ENCODE assay signal across 1 cellular context in the genomic region with DNA sequence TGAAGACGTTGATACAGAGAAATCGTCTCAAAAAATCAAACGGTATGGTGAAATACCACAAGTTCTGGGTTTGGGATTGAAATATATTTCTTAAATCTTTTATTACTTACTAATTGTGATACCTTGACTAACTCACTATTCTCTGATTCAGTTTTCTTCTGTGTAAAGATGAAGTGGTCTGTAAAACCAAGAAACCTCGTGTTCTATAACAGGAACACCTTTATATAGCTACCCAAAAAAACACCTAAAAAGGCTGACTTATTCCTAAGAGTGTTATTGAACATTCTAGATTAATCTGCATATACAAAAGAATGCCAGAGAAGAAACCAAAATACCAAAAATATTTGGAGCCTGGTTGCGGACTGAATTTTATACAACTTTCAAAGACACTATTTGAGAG.
TF ChIP-seq lines count a peak whose summit lies in the region.

No MANE protein-coding gene starts in this region.

TF ChIP-seq in WTC11, 78 proteins besides CTCF, POLR2A, EP300 and RAD21 (continued from another document):
- TF ChIP-seq, protein P1, sequence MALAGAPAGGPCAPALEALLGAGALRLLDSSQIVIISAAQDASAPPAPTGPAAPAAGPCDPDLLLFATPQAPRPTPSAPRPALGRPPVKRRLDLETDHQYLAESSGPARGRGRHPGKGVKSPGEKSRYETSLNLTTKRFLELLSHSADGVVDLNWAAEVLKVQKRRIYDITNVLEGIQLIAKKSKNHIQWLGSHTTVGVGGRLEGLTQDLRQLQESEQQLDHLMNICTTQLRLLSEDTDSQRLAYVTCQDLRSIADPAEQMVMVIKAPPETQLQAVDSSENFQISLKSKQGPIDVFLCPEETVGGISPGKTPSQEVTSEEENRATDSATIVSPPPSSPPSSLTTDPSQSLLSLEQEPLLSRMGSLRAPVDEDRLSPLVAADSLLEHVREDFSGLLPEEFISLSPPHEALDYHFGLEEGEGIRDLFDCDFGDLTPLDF (CRISPR knock-in tag; IDR thresholded peaks at IDR 0.05): no peak
- TF ChIP-seq ZNF121 (CRISPR knock-in tag; IDR thresholded peaks at IDR 0.05) (no peak), SMAD4 (CRISPR knock-in tag; IDR thresholded peaks at IDR 0.05) (no peak), NFATC4 (CRISPR knock-in tag; IDR thresholded peaks at IDR 0.05) (no peak), CBFB (CRISPR knock-in tag; IDR thresholded peaks at IDR 0.05; ENCODE audit: low read depth) (no peak)
- TF ChIP-seq, protein P2, sequence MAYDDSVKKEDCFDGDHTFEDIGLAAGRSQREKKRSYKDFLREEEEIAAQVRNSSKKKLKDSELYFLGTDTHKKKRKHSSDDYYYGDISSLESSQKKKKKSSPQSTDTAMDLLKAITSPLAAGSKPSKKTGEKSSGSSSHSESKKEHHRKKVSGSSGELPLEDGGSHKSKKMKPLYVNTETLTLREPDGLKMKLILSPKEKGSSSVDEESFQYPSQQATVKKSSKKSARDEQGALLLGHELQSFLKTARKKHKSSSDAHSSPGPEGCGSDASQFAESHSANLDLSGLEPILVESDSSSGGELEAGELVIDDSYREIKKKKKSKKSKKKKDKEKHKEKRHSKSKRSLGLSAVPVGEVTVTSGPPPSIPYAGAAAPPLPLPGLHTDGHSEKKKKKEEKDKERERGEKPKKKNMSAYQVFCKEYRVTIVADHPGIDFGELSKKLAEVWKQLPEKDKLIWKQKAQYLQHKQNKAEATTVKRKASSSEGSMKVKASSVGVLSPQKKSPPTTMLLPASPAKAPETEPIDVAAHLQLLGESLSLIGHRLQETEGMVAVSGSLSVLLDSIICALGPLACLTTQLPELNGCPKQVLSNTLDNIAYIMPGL (CRISPR knock-in tag; IDR thresholded peaks at IDR 0.05): no peak
